8 cellular contexts compared by ENCODE assay signal in the genomic region with DNA sequence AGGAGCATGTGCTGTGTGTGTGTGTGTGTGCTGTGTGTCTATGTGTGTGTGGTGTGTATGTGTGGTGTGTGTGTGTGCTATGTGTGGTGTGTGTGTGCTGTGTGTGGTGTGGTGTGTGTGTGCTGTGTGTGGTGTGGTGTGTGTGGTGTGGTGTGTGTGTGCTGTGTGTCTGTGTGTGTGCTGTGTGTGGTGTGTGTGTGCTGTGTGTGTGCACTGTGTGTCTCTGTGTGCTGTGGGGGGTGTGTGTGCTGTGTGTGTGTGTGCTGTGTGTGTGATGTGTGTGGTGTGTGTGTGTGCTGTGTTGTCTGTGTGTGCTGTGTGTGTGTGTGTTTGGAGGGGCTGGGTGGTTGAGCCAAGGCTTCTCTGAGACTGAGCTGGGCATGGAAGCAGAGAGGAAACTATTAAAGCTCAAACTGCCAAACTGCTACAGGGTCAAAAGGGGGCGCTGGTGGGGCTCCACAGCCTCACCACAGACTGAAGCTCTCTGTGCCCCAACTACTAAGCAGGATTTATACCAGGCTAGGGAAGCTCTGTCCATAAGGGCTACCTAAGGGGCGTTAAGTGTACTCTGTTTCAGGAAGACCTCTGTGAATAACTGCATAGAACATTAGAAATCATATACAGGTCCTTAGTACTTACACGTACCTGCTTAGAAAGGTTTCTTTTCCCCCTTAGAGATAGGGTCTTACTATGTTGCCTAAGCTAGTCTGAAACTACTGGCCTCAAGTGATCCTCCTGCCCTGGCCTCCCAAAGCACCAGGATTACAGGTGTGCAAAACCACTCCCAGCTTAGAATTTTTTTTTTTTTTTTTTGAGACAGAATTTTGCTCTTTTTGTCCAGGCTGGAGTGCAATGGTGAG. TPM values are rescaled to one million over a fixed set of nuclear protein-coding genes. Genes with fewer than 3 reads are reported as not detected.
DNase-seq lines count a peak whose midpoint lies in the region; ATAC-seq and TF ChIP-seq lines count a peak whose summit lies in the region.

No MANE protein-coding gene starts in this region.

- H3K4me1 Mint-ChIP-seq in activated B cell treated with CpG ODN at 0.5 μM for 24 hours = no peaks in the 10 kb centered on the region

- no peaks in the 10 kb centered on the region for H3K27me3 Mint-ChIP-seq in activated B cell treated with CpG ODN at 0.5 μM for 24 hours

- intact Hi-C loops in activated B cell treated with CpG ODN at 0.5 μM for 24 hours (cut with micrococcal nuclease) (loop anchor here (1.0 to 2.0 kb wide), 2 partner anchors 67 to 184 kb away; a partner anchor contains a TSS), breast epithelium (cut with DNase I; ENCODE audit: low total_unique reads) (loop anchor here (5.0 kb wide), 1 partner anchor 1995 kb away; a partner anchor contains a TSS), left lung (cut with DNase I) (no loop called here)

- H3K27me3 ChIP-seq in breast epithelium (no peaks in the 10 kb centered on the region), left lung (no peaks in the 10 kb centered on the region)

- TF ChIP-seq POLR2A in breast epithelium (IDR thresholded peaks at IDR 0.05) = no peak

- H3K4me1 ChIP-seq in breast epithelium (no peaks in the 10 kb centered on the region), left lung (peaks cover 0 to 13% of the 10 kb centered on the region in 2 donors)

- no peaks in the 10 kb centered on the region for H3K9me3 ChIP-seq in breast epithelium
- no peaks in the 10 kb centered on the region for H3K9me3 ChIP-seq in left lung

- H3K4me3 ChIP-seq in GM12865 (ENCODE audit: low read depth, low read length) (no peak overlapping the region), breast epithelium (no peak overlapping the region), left lung (no peak overlapping the region)

- POLR2A ChIA-PET in activated B cell treated with CpG ODN at 0.5 μM for 24 hours (lab: Charles Lee) = interaction anchor here (0.6 to 2.0 kb wide), 7 partner anchors 26 to 1933 kb away, joined by 3 to 11 read pairs (median 6); a partner anchor contains a TSS

- DNase-seq in GM12865 (ENCODE audit: low read depth) (peak; percentile 69), NCI-H2029 (lab: John Stamatoyannopoulos, UW) (peak; percentile 25), activated B cell treated with CpG ODN at 0.5 μM for 24 hours (no peak), breast epithelium (ENCODE audit: low spot score in 2 of 2) (no peak), left lung (no peak)
- DNase-seq in stimulated activated CD8-positive, alpha-beta memory T cell treated with anti-CD3 and anti-CD28 coated beads, Interleukin-2, amount 100 ng/mL, for 48 hours (ENCODE audit: low read depth in 2 of 2) = peak; percentile 20 to 35

- no peak overlapping the region for H3K27ac ChIP-seq in breast epithelium
- no peak overlapping the region for H3K27ac ChIP-seq in left lung

- no peaks in the 10 kb centered on the region for H3K9me3 Mint-ChIP-seq in activated B cell treated with CpG ODN at 0.5 μM for 24 hours

- CTCF ChIA-PET in activated B cell treated with CpG ODN at 0.5 μM for 24 hours (lab: Charles Lee) = interaction anchor here (0.6 to 2.1 kb wide), 28 partner anchors 8 to 184 kb away, joined by 3 to 14 read pairs (median 4); a partner anchor contains a TSS

- no peak overlapping the region for H3K27ac Mint-ChIP-seq in activated B cell treated with CpG ODN at 0.5 μM for 24 hours

- ATAC-seq in activated B cell treated with CpG ODN at 0.5 μM for 24 hours (ENCODE audit: low read depth) (peak; percentile 81), left lung (peak; percentile 90), GM19395 (IDR thresholded peaks at IDR 0.05; ENCODE audit: unreplicated experiment) (no peak), GM21526 (IDR thresholded peaks at IDR 0.05; ENCODE audit: low FRiP score, unreplicated experiment) (no peak)

- TF ChIP-seq CTCF in GM12865 (IDR thresholded peaks at IDR 0.05; ENCODE audit: insufficient read depth, low read depth, low read length, missing control alignments) (peak; percentile 75), activated B cell treated with CpG ODN at 0.5 μM for 24 hours (IDR thresholded peaks at IDR 0.05) (no peak), breast epithelium (IDR thresholded peaks at IDR 0.05) (peak in 2 of 3 donors; percentile 36 to 48), left lung (IDR thresholded peaks at IDR 0.05) (peak; percentile 30 to 53)

- H3K36me3 ChIP-seq in breast epithelium = no peaks in the 10 kb centered on the region
- peaks cover 0 to 68% of the 10 kb centered on the region in 2 donors for H3K36me3 ChIP-seq in left lung

- H3K36me3 Mint-ChIP-seq in activated B cell treated with CpG ODN at 0.5 μM for 24 hours (ENCODE audit: low read depth) = peaks cover 64% of the 10 kb centered on the region

- no peak overlapping the region for H3K4me3 Mint-ChIP-seq in activated B cell treated with CpG ODN at 0.5 μM for 24 hours

RNA-seq across cellular contexts. Expression of a gene that starts 27.8 kb away (rescaled TPM):
- total RNA-seq in activated B cell treated with CpG ODN at 0.5 μM for 24 hours (26.5 and 29.1 TPM in 2 replicates), breast epithelium (10 to 100 TPM; 29.1 to 53.0 (median 33.1) TPM), left lung (10 to 100 TPM; 22.5 to 25.8 TPM)

RNA-seq across cellular contexts. Expression of a gene that starts 36.9 kb away (rescaled TPM):
- total RNA-seq in activated B cell treated with CpG ODN at 0.5 μM for 24 hours (not detected in 2 replicates), breast epithelium (not detected), left lung (not detected)

RNA-seq across cellular contexts. Expression of a gene that starts 41.2 kb away (rescaled TPM):
- 0.59 and 0.80 TPM in 2 replicates for total RNA-seq in activated B cell treated with CpG ODN at 0.5 μM for 24 hours
- total RNA-seq in breast epithelium = under 1 TPM in 1 of 3 donors, not detected in 2; under 0.01 TPM
- under 1 TPM in 1 of 2 donors, not detected in 1; 0.16 TPM for total RNA-seq in left lung

RNA-seq across cellular contexts. Expression of a gene that starts 54.1 kb away (rescaled TPM):
- total RNA-seq in activated B cell treated with CpG ODN at 0.5 μM for 24 hours = 80.3 and 82.6 TPM in 2 replicates
- 100 to 1,000 TPM in 2 of 3 donors, 10 to 100 TPM in 1; 97.2 to 130 (median 101) TPM for total RNA-seq in breast epithelium
- total RNA-seq in left lung = 10 to 100 TPM; 41.5 to 70.9 TPM

Comparison
In these comparisons a context has a peak if more than half of its experiments do, and no peak if none do; other contexts are left out.
1. DNase-seq: peak in GM12865 (single experiment), NCI-H2029 (single experiment) and stimulated activated CD8-positive, alpha-beta memory T cell treated with anti-CD3 and anti-CD28 coated beads, Interleukin-2, amount 100 ng/mL, for 48 hours (2 of 2); none in activated B cell treated with CpG ODN at 0.5 μM for 24 hours (single experiment), breast epithelium (0 of 2) and left lung (0 of 2).
2. ATAC-seq: peak in activated B cell treated with CpG ODN at 0.5 μM for 24 hours (single experiment) and left lung (single experiment); none in GM19395 (single experiment) and GM21526 (single experiment).
3. intact Hi-C loops: an anchor here in activated B cell treated with CpG ODN at 0.5 μM for 24 hours (1.0 to 2.0 kb wide) and breast epithelium (5.0 kb wide); none called in left lung.